In genomic region chr5:177133845-177134652, GRCh38 we compare ENCODE assay signal across 1 cellular context.
TF ChIP-seq lines count a peak whose summit lies in the region.

No MANE protein-coding gene starts in this region.

TF ChIP-seq in A549, 52 proteins besides CTCF, POLR2A, EP300 and RAD21 (continued from another document):
- TF ChIP-seq, protein P1, sequence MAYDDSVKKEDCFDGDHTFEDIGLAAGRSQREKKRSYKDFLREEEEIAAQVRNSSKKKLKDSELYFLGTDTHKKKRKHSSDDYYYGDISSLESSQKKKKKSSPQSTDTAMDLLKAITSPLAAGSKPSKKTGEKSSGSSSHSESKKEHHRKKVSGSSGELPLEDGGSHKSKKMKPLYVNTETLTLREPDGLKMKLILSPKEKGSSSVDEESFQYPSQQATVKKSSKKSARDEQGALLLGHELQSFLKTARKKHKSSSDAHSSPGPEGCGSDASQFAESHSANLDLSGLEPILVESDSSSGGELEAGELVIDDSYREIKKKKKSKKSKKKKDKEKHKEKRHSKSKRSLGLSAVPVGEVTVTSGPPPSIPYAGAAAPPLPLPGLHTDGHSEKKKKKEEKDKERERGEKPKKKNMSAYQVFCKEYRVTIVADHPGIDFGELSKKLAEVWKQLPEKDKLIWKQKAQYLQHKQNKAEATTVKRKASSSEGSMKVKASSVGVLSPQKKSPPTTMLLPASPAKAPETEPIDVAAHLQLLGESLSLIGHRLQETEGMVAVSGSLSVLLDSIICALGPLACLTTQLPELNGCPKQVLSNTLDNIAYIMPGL (CRISPR knock-in tag; IDR thresholded peaks at IDR 0.05; ENCODE audit: borderline replicate concordance), result peak; percentile 73
- TF ChIP-seq CHD2 (IDR thresholded peaks at IDR 0.05; ENCODE audit: low read length, partially characterized antibody) (no peak), RNF2 (IDR thresholded peaks at IDR 0.05; ENCODE audit: borderline replicate concordance, low read depth) (peak; percentile 27; the same call in 1 of the 2 replicates), HOXB5 (CRISPR knock-in tag; IDR thresholded peaks at IDR 0.05) (no peak), PHF8 (IDR thresholded peaks at IDR 0.05; ENCODE audit: borderline replicate concordance, low read depth) (peak; percentile 87)
- TF ChIP-seq, protein P2, sequence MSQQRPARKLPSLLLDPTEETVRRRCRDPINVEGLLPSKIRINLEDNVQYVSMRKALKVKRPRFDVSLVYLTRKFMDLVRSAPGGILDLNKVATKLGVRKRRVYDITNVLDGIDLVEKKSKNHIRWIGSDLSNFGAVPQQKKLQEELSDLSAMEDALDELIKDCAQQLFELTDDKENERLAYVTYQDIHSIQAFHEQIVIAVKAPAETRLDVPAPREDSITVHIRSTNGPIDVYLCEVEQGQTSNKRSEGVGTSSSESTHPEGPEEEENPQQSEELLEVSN (IDR thresholded peaks at IDR 0.05; ENCODE audit: borderline replicate concordance, low read depth), result peak; percentile 75
- TF ChIP-seq, protein P3, sequence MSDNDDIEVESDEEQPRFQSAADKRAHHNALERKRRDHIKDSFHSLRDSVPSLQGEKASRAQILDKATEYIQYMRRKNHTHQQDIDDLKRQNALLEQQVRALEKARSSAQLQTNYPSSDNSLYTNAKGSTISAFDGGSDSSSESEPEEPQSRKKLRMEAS (IDR thresholded peaks at IDR 0.05), result no peak; the same call in none of the 2 replicates
TF ChIP-seq in A549: peak in this region for 6.
